1 cellular context compared by ENCODE assay signal in genomic region chr6:56863366-56863765, GRCh38.
TF ChIP-seq lines count a peak whose summit lies in the region.

No MANE protein-coding gene starts in this region.

TF ChIP-seq in HepG2, 621 proteins besides CTCF, POLR2A, EP300 and RAD21:
- TF ChIP-seq HOXA3 (CRISPR knock-in tag; IDR thresholded peaks at IDR 0.05) (no peak), HMG20A (CRISPR knock-in tag; IDR thresholded peaks at IDR 0.05; ENCODE audit: borderline replicate concordance) (0 out of 2 replicates have a peak, but pooled peaks have one; percentile 13), TFAP4 (IDR thresholded peaks at IDR 0.05; ENCODE audit: borderline replicate concordance, low read depth) (peak; percentile 16; the same call in 1 of the 2 replicates), RELA (CRISPR knock-in tag; IDR thresholded peaks at IDR 0.05) (peak; percentile 88; the same call in 1 of the 2 replicates), ZNF280B (CRISPR knock-in tag; IDR thresholded peaks at IDR 0.05; ENCODE audit: borderline replicate concordance) (no peak), NFKBIZ (CRISPR knock-in tag; IDR thresholded peaks at IDR 0.05) (no peak), ZNF44 (CRISPR knock-in tag; IDR thresholded peaks at IDR 0.05) (no peak), FOSL2 (CRISPR knock-in tag; IDR thresholded peaks at IDR 0.05) (peak; percentile 72), NR2F6 (IDR thresholded peaks at IDR 0.05) (peak; percentile 38; the same call in 1 of the 2 replicates), NR2F6 (CRISPR knock-in tag; IDR thresholded peaks at IDR 0.05) (peak; percentile 64; the same call in 1 of the 2 replicates), ZNF468 (CRISPR knock-in tag; IDR thresholded peaks at IDR 0.05) (no peak), SALL1 (CRISPR knock-in tag; IDR thresholded peaks at IDR 0.05) (no peak; the same call in 1 of the 2 replicates), ZNF496 (CRISPR knock-in tag; IDR thresholded peaks at IDR 0.05; ENCODE audit: insufficient replicate concordance) (no peak), ZBTB40 (IDR thresholded peaks at IDR 0.05) (no peak), ZBTB40 (CRISPR knock-in tag; IDR thresholded peaks at IDR 0.05) (no peak), RNF2 (conservative IDR thresholded peaks at IDR 0.05; ENCODE audit: low read depth) (no peak), NR2F1 (CRISPR knock-in tag; IDR thresholded peaks at IDR 0.05) (peak; percentile 80 to 84), NCOA5 (CRISPR knock-in tag; IDR thresholded peaks at IDR 0.05) (no peak), NR3C1 (CRISPR knock-in tag; IDR thresholded peaks at IDR 0.05) (no peak), ELF1 (CRISPR knock-in tag; IDR thresholded peaks at IDR 0.05) (no peak), GPN1 (CRISPR knock-in tag; IDR thresholded peaks at IDR 0.05; ENCODE audit: borderline replicate concordance) (no peak)
- TF ChIP-seq, protein P1, sequence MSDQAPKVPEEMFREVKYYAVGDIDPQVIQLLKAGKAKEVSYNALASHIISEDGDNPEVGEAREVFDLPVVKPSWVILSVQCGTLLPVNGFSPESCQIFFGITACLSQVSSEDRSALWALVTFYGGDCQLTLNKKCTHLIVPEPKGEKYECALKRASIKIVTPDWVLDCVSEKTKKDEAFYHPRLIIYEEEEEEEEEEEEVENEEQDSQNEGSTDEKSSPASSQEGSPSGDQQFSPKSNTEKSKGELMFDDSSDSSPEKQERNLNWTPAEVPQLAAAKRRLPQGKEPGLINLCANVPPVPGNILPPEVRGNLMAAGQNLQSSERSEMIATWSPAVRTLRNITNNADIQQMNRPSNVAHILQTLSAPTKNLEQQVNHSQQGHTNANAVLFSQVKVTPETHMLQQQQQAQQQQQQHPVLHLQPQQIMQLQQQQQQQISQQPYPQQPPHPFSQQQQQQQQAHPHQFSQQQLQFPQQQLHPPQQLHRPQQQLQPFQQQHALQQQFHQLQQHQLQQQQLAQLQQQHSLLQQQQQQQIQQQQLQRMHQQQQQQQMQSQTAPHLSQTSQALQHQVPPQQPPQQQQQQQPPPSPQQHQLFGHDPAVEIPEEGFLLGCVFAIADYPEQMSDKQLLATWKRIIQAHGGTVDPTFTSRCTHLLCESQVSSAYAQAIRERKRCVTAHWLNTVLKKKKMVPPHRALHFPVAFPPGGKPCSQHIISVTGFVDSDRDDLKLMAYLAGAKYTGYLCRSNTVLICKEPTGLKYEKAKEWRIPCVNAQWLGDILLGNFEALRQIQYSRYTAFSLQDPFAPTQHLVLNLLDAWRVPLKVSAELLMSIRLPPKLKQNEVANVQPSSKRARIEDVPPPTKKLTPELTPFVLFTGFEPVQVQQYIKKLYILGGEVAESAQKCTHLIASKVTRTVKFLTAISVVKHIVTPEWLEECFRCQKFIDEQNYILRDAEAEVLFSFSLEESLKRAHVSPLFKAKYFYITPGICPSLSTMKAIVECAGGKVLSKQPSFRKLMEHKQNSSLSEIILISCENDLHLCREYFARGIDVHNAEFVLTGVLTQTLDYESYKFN (CRISPR knock-in tag; conservative IDR thresholded peaks at IDR 0.05): 0 out of 2 replicates have a peak, but pooled peaks have one; percentile 14
- TF ChIP-seq, protein P2, sequence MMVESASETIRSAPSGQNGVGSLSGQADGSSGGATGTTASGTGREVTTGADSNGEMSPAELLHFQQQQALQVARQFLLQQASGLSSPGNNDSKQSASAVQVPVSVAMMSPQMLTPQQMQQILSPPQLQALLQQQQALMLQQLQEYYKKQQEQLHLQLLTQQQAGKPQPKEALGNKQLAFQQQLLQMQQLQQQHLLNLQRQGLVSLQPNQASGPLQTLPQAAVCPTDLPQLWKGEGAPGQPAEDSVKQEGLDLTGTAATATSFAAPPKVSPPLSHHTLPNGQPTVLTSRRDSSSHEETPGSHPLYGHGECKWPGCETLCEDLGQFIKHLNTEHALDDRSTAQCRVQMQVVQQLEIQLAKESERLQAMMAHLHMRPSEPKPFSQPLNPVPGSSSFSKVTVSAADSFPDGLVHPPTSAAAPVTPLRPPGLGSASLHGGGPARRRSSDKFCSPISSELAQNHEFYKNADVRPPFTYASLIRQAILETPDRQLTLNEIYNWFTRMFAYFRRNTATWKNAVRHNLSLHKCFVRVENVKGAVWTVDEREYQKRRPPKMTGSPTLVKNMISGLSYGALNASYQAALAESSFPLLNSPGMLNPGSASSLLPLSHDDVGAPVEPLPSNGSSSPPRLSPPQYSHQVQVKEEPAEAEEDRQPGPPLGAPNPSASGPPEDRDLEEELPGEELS (CRISPR knock-in tag; IDR thresholded peaks at IDR 0.05): no peak
- TF ChIP-seq, protein P3, sequence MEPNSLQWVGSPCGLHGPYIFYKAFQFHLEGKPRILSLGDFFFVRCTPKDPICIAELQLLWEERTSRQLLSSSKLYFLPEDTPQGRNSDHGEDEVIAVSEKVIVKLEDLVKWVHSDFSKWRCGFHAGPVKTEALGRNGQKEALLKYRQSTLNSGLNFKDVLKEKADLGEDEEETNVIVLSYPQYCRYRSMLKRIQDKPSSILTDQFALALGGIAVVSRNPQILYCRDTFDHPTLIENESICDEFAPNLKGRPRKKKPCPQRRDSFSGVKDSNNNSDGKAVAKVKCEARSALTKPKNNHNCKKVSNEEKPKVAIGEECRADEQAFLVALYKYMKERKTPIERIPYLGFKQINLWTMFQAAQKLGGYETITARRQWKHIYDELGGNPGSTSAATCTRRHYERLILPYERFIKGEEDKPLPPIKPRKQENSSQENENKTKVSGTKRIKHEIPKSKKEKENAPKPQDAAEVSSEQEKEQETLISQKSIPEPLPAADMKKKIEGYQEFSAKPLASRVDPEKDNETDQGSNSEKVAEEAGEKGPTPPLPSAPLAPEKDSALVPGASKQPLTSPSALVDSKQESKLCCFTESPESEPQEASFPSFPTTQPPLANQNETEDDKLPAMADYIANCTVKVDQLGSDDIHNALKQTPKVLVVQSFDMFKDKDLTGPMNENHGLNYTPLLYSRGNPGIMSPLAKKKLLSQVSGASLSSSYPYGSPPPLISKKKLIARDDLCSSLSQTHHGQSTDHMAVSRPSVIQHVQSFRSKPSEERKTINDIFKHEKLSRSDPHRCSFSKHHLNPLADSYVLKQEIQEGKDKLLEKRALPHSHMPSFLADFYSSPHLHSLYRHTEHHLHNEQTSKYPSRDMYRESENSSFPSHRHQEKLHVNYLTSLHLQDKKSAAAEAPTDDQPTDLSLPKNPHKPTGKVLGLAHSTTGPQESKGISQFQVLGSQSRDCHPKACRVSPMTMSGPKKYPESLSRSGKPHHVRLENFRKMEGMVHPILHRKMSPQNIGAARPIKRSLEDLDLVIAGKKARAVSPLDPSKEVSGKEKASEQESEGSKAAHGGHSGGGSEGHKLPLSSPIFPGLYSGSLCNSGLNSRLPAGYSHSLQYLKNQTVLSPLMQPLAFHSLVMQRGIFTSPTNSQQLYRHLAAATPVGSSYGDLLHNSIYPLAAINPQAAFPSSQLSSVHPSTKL (CRISPR knock-in tag; IDR thresholded peaks at IDR 0.05): peak; percentile 43
- TF ChIP-seq, protein P4, sequence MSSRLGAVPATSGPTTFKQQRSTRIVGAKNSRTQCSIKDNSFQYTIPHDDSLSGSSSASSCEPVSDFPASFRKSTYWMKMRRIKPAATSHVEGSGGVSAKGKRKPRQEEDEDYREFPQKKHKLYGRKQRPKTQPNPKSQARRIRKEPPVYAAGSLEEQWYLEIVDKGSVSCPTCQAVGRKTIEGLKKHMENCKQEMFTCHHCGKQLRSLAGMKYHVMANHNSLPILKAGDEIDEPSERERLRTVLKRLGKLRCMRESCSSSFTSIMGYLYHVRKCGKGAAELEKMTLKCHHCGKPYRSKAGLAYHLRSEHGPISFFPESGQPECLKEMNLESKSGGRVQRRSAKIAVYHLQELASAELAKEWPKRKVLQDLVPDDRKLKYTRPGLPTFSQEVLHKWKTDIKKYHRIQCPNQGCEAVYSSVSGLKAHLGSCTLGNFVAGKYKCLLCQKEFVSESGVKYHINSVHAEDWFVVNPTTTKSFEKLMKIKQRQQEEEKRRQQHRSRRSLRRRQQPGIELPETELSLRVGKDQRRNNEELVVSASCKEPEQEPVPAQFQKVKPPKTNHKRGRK (CRISPR knock-in tag; IDR thresholded peaks at IDR 0.05): no peak
